ENCODE assay signal across 18 cellular contexts in genomic region chr4:122606364-122607043, GRCh38. TPM values are rescaled to one million over a fixed set of nuclear protein-coding genes. Genes with fewer than 3 reads are reported as not detected.
DNase-seq lines count a peak whose midpoint lies in the region; ATAC-seq and TF ChIP-seq lines count a peak whose summit lies in the region.
"Had no signal": no experiment of that assay in that cellular context is flagged by ENCODE, and none has a peak within 500 bp of the region (broad histone marks: within the 10 kb centered on the region; RNA-seq: fewer than 3 reads in every experiment).

No MANE protein-coding gene starts in this region.

- intact Hi-C loops in activated CD4-positive, alpha-beta T cell treated with anti-CD3 and anti-CD28 coated beads, Interleukin-2, amount 10 ng/mL, durations not matched to agents 24 days and 14 days (cut with micrococcal nuclease): loop anchor here (1.0 kb wide), 2 partner anchors 11 to 158 kb away; no protein-coding TSS in a partner anchor
- intact Hi-C loops in activated T-helper 2 cell treated with anti-CD3 and anti-CD28 coated beads, Interferon-gamma antibody, Interleukin-2, Interleukin-4, amounts not matched to agents 10 μg/mL and 5 μg/mL and 100 μg/mL, durations not matched to agents 14 hours and 24 hours and 36 hours (cut with micrococcal nuclease): no loop called here
- intact Hi-C loops in right cardiac atrium (cut with DNase I): loop anchor here in 3 of 4 donors (10.0 kb wide), 3 partner anchors 98 to 318 kb away; partner anchors contain the start of gene NUDT6 (in 3 of the 3)

- peak overlapping the region; percentile 81 for H2AFZ ChIP-seq in neural progenitor cell (replicated peaks)

- H4K20me1 ChIP-seq in neural progenitor cell (ENCODE audit: low read depth): no peaks in the 10 kb centered on the region

- no peaks in the 10 kb centered on the region for H3F3A ChIP-seq in neural progenitor cell (ENCODE audit: low read depth)

- peaks cover 7% of the 10 kb centered on the region for H3K36me3 Mint-ChIP-seq in activated CD4-positive, alpha-beta T cell treated with anti-CD3 and anti-CD28 coated beads, Interleukin-2, amount 10 ng/mL, durations not matched to agents 24 days and 14 days (ENCODE audit: low read depth)
- no peaks in the 10 kb centered on the region for H3K36me3 Mint-ChIP-seq in activated T-helper 2 cell treated with anti-CD3 and anti-CD28 coated beads, Interferon-gamma antibody, Interleukin-2, Interleukin-4, amounts not matched to agents 10 μg/mL and 5 μg/mL and 100 μg/mL, durations not matched to agents 14 hours and 24 hours and 36 hours (ENCODE audit: low read depth)
- no peaks in the 10 kb centered on the region for H3K36me3 Mint-ChIP-seq in neural progenitor cell
- H3K36me3 Mint-ChIP-seq in activated CD8-positive, alpha-beta T cell treated with anti-CD3 and anti-CD28 coated beads, Interleukin-2, amount 10 ng/mL, durations not matched to agents 7 days and 5 days (ENCODE audit: low read depth): no peaks in the 10 kb centered on the region

- H3K4me1 Mint-ChIP-seq in activated CD4-positive, alpha-beta T cell treated with anti-CD3 and anti-CD28 coated beads, Interleukin-2, amount 10 ng/mL, durations not matched to agents 24 days and 14 days: peaks cover 28% of the 10 kb centered on the region
- H3K4me1 Mint-ChIP-seq in activated T-helper 2 cell treated with anti-CD3 and anti-CD28 coated beads, Interferon-gamma antibody, Interleukin-2, Interleukin-4, amounts not matched to agents 10 μg/mL and 5 μg/mL and 100 μg/mL, durations not matched to agents 14 hours and 24 hours and 36 hours (ENCODE audit: low read depth): peaks cover 20% of the 10 kb centered on the region
- no peaks in the 10 kb centered on the region for H3K4me1 Mint-ChIP-seq in neural progenitor cell
- H3K4me1 Mint-ChIP-seq in activated CD8-positive, alpha-beta T cell treated with anti-CD3 and anti-CD28 coated beads, Interleukin-2, amount 10 ng/mL, durations not matched to agents 7 days and 5 days (ENCODE audit: low read depth): peaks cover 4% of the 10 kb centered on the region

- H3K27ac ChIP-seq in neural progenitor cell (no peak overlapping the region), right cardiac atrium (ENCODE audit: low read length) (no peak overlapping the region)
- H3K27ac ChIP-seq: C4-2B, SK-N-MC had no signal

- no peaks in the 10 kb centered on the region for H3K27me3 ChIP-seq in neural progenitor cell
- no peaks in the 10 kb centered on the region for H3K27me3 ChIP-seq in right cardiac atrium (ENCODE audit: control insufficient read depth, insufficient read depth)

- DNase-seq in activated CD4-positive, alpha-beta T cell treated with anti-CD3 and anti-CD28 coated beads, Interleukin-2, amount 10 ng/mL, durations not matched to agents 24 days and 14 days: peak; percentile 48
- DNase-seq in activated CD4-positive, alpha-beta T cell treated with anti-CD3 and anti-CD28 coated beads for 48 hours: no peak
- DNase-seq in NCI-H69 (lab: John Stamatoyannopoulos, UW): peak; percentile 1
- no peak for DNase-seq in activated T-helper 2 cell treated with anti-CD3 and anti-CD28 coated beads, Interferon-gamma antibody, Interleukin-2, Interleukin-4, amounts not matched to agents 10 μg/mL and 5 μg/mL and 100 μg/mL, durations not matched to agents 14 hours and 24 hours and 36 hours (ENCODE audit: low spot score)
- DNase-seq in neural progenitor cell (ENCODE audit: low spot score): peak; percentile 11
- DNase-seq in right cardiac atrium: no peak
- no peak for DNase-seq in activated CD8-positive, alpha-beta T cell treated with anti-CD3 and anti-CD28 coated beads, Interleukin-2, amount 10 ng/mL, durations not matched to agents 7 days and 5 days
- no peak for DNase-seq in activated CD4-positive, CD25-positive, alpha-beta regulatory T cell treated with anti-CD3 and anti-CD28 coated beads, Interleukin-2, amount 50 U/mL, for 72 hours
- DNase-seq: COR-L47, IMR-90, NCI-H187, NCI-H2171, NCI-H446, NCI-H774 had no signal

- no peak overlapping the region for H3K4me2 ChIP-seq in neural progenitor cell

- H3K79me2 ChIP-seq in neural progenitor cell (ENCODE audit: low read depth): no peaks in the 10 kb centered on the region

- H3K27me3 Mint-ChIP-seq in activated CD4-positive, alpha-beta T cell treated with anti-CD3 and anti-CD28 coated beads, Interleukin-2, amount 10 ng/mL, durations not matched to agents 24 days and 14 days: no peaks in the 10 kb centered on the region
- peaks cover 5% of the 10 kb centered on the region for H3K27me3 Mint-ChIP-seq in activated T-helper 2 cell treated with anti-CD3 and anti-CD28 coated beads, Interferon-gamma antibody, Interleukin-2, Interleukin-4, amounts not matched to agents 10 μg/mL and 5 μg/mL and 100 μg/mL, durations not matched to agents 14 hours and 24 hours and 36 hours (ENCODE audit: low read depth)
- H3K27me3 Mint-ChIP-seq in neural progenitor cell (ENCODE audit: insufficient read depth, low read depth): no peaks in the 10 kb centered on the region
- peaks cover 13% of the 10 kb centered on the region for H3K27me3 Mint-ChIP-seq in activated CD8-positive, alpha-beta T cell treated with anti-CD3 and anti-CD28 coated beads, Interleukin-2, amount 10 ng/mL, durations not matched to agents 7 days and 5 days (ENCODE audit: low read depth)

- CTCF ChIA-PET in activated CD8-positive, alpha-beta T cell treated with anti-CD3 and anti-CD28 coated beads, Interleukin-2, amount 10 ng/mL, durations not matched to agents 7 days and 5 days (lab: Charles Lee): no interaction called here

- TF ChIP-seq CTCF in neural progenitor cell (IDR thresholded peaks at IDR 0.05): no peak

- 79% methylated on average over 4 of the region's 4 CpGs for WGBS in right cardiac atrium

- peaks cover 6% of the 10 kb centered on the region for H3K9me3 Mint-ChIP-seq in activated CD4-positive, alpha-beta T cell treated with anti-CD3 and anti-CD28 coated beads, Interleukin-2, amount 10 ng/mL, durations not matched to agents 24 days and 14 days
- H3K9me3 Mint-ChIP-seq in activated T-helper 2 cell treated with anti-CD3 and anti-CD28 coated beads, Interferon-gamma antibody, Interleukin-2, Interleukin-4, amounts not matched to agents 10 μg/mL and 5 μg/mL and 100 μg/mL, durations not matched to agents 14 hours and 24 hours and 36 hours: no peaks in the 10 kb centered on the region
- H3K9me3 Mint-ChIP-seq in neural progenitor cell: no peaks in the 10 kb centered on the region
- H3K9me3 Mint-ChIP-seq in activated CD8-positive, alpha-beta T cell treated with anti-CD3 and anti-CD28 coated beads, Interleukin-2, amount 10 ng/mL, durations not matched to agents 7 days and 5 days (ENCODE audit: insufficient read depth): no peaks in the 10 kb centered on the region

- H3K4me3 ChIP-seq in neural progenitor cell: no peak overlapping the region
- H3K4me3 ChIP-seq in right cardiac atrium (ENCODE audit: low read length): no peak overlapping the region
- H3K4me3 ChIP-seq: SK-N-MC had no signal

- H3K9ac ChIP-seq in neural progenitor cell: no peak overlapping the region

- no peak for ATAC-seq in right cardiac atrium
- no peak for ATAC-seq in activated CD8-positive, alpha-beta T cell treated with anti-CD3 and anti-CD28 coated beads, Interleukin-2, amount 10 ng/mL, durations not matched to agents 7 days and 5 days
- ATAC-seq: Panc1 had no signal

- H3K4me1 ChIP-seq in neural progenitor cell: no peaks in the 10 kb centered on the region
- H3K4me1 ChIP-seq in right cardiac atrium (ENCODE audit: control insufficient read depth, insufficient read depth, low read length): no peaks in the 10 kb centered on the region

- H3K36me3 ChIP-seq in neural progenitor cell: no peaks in the 10 kb centered on the region

- H3K9me3 ChIP-seq in neural progenitor cell (ENCODE audit: low read depth) (no peaks in the 10 kb centered on the region), right cardiac atrium (ENCODE audit: control insufficient read depth, low read length) (no peaks in the 10 kb centered on the region)

- peak overlapping the region; percentile 26 for H3K27ac Mint-ChIP-seq in activated CD4-positive, alpha-beta T cell treated with anti-CD3 and anti-CD28 coated beads, Interleukin-2, amount 10 ng/mL, durations not matched to agents 24 days and 14 days
- peak overlapping the region; percentile 40 for H3K27ac Mint-ChIP-seq in activated T-helper 2 cell treated with anti-CD3 and anti-CD28 coated beads, Interferon-gamma antibody, Interleukin-2, Interleukin-4, amounts not matched to agents 10 μg/mL and 5 μg/mL and 100 μg/mL, durations not matched to agents 14 hours and 24 hours and 36 hours
- H3K27ac Mint-ChIP-seq in neural progenitor cell: no peak overlapping the region
- H3K27ac Mint-ChIP-seq in activated CD8-positive, alpha-beta T cell treated with anti-CD3 and anti-CD28 coated beads, Interleukin-2, amount 10 ng/mL, durations not matched to agents 7 days and 5 days: no peak overlapping the region

- POLR2A ChIA-PET in activated CD8-positive, alpha-beta T cell treated with anti-CD3 and anti-CD28 coated beads, Interleukin-2, amount 10 ng/mL, durations not matched to agents 7 days and 5 days (lab: Charles Lee): no interaction called here

- no peak overlapping the region for H3K4me3 Mint-ChIP-seq in activated CD4-positive, alpha-beta T cell treated with anti-CD3 and anti-CD28 coated beads, Interleukin-2, amount 10 ng/mL, durations not matched to agents 24 days and 14 days
- no peak overlapping the region for H3K4me3 Mint-ChIP-seq in activated T-helper 2 cell treated with anti-CD3 and anti-CD28 coated beads, Interferon-gamma antibody, Interleukin-2, Interleukin-4, amounts not matched to agents 10 μg/mL and 5 μg/mL and 100 μg/mL, durations not matched to agents 14 hours and 24 hours and 36 hours (ENCODE audit: low read depth)
- H3K4me3 Mint-ChIP-seq in neural progenitor cell: no peak overlapping the region
- no peak overlapping the region for H3K4me3 Mint-ChIP-seq in activated CD8-positive, alpha-beta T cell treated with anti-CD3 and anti-CD28 coated beads, Interleukin-2, amount 10 ng/mL, durations not matched to agents 7 days and 5 days

RNA-seq across cellular contexts. Expression of gene IL21, which starts 14.4 kb away (rescaled TPM):
- 93.8 and 95.3 TPM in 2 replicates for total RNA-seq in activated CD4-positive, alpha-beta T cell treated with anti-CD3 and anti-CD28 coated beads, Interleukin-2, amount 10 ng/mL, durations not matched to agents 24 days and 14 days
- total RNA-seq in activated T-helper 2 cell treated with anti-CD3 and anti-CD28 coated beads, Interferon-gamma antibody, Interleukin-2, Interleukin-4, amounts not matched to agents 10 μg/mL and 5 μg/mL and 100 μg/mL, durations not matched to agents 14 hours and 24 hours and 36 hours: 14.5 TPM in 2 replicates
- total RNA-seq in neural progenitor cell (ENCODE audit: low replicate concordance): not detected in 2 replicates
- total RNA-seq in right cardiac atrium: not detected
- not detected for polyA plus RNA-seq in right cardiac atrium
- total RNA-seq in activated CD8-positive, alpha-beta T cell treated with anti-CD3 and anti-CD28 coated beads, Interleukin-2, amount 10 ng/mL, durations not matched to agents 7 days and 5 days: not detected
- total RNA-seq: HT-29, IMR-90 had no signal
- polyA plus RNA-seq: IMR-90 had no signal

Comparison
In these comparisons a context has a peak if more than half of its experiments do, and no peak if none do; other contexts are left out.
1. DNase-seq: peak in activated CD4-positive, alpha-beta T cell treated with anti-CD3 and anti-CD28 coated beads, Interleukin-2, amount 10 ng/mL, durations not matched to agents 24 days and 14 days (single experiment), NCI-H69 (single experiment) and neural progenitor cell (single experiment); none in activated CD4-positive, alpha-beta T cell treated with anti-CD3 and anti-CD28 coated beads for 48 hours (single experiment), activated T-helper 2 cell treated with anti-CD3 and anti-CD28 coated beads, Interferon-gamma antibody, Interleukin-2, Interleukin-4, amounts not matched to agents 10 μg/mL and 5 μg/mL and 100 μg/mL, durations not matched to agents 14 hours and 24 hours and 36 hours (single experiment), right cardiac atrium (0 of 3), activated CD8-positive, alpha-beta T cell treated with anti-CD3 and anti-CD28 coated beads, Interleukin-2, amount 10 ng/mL, durations not matched to agents 7 days and 5 days (single experiment) and activated CD4-positive, CD25-positive, alpha-beta regulatory T cell treated with anti-CD3 and anti-CD28 coated beads, Interleukin-2, amount 50 U/mL, for 72 hours (single experiment).
2. H3K27ac Mint-ChIP-seq: peak in activated CD4-positive, alpha-beta T cell treated with anti-CD3 and anti-CD28 coated beads, Interleukin-2, amount 10 ng/mL, durations not matched to agents 24 days and 14 days (single experiment) and activated T-helper 2 cell treated with anti-CD3 and anti-CD28 coated beads, Interferon-gamma antibody, Interleukin-2, Interleukin-4, amounts not matched to agents 10 μg/mL and 5 μg/mL and 100 μg/mL, durations not matched to agents 14 hours and 24 hours and 36 hours (single experiment); none in neural progenitor cell (single experiment) and activated CD8-positive, alpha-beta T cell treated with anti-CD3 and anti-CD28 coated beads, Interleukin-2, amount 10 ng/mL, durations not matched to agents 7 days and 5 days (single experiment).
3. RNA of gene IL21, which starts 14.4 kb away (total RNA-seq): 93.8 to 95.3 TPM in activated CD4-positive, alpha-beta T cell treated with anti-CD3 and anti-CD28 coated beads, Interleukin-2, amount 10 ng/mL, durations not matched to agents 24 days and 14 days and 14.5 TPM in activated T-helper 2 cell treated with anti-CD3 and anti-CD28 coated beads, Interferon-gamma antibody, Interleukin-2, Interleukin-4, amounts not matched to agents 10 μg/mL and 5 μg/mL and 100 μg/mL, durations not matched to agents 14 hours and 24 hours and 36 hours; not detected in neural progenitor cell, not detected in right cardiac atrium and not detected in activated CD8-positive, alpha-beta T cell treated with anti-CD3 and anti-CD28 coated beads, Interleukin-2, amount 10 ng/mL, durations not matched to agents 7 days and 5 days; every median in the first group is over 10 times any median in the second.